Comparison of ENCODE assay signal across 14 cellular contexts in genomic region chr10:71622656-71623055, GRCh38.
A peak's percentile ranks its signal among the peaks of the same experiment; 100 is the strongest.
DNase-seq lines count a peak whose midpoint lies in the region; ATAC-seq, FAIRE-seq and TF ChIP-seq lines count a peak whose summit lies in the region.
"Had no signal": no experiment of that assay in that cellular context is flagged by ENCODE, and none has a peak within 500 bp of the region (broad histone marks: within the 10 kb centered on the region; RNA-seq: fewer than 3 reads in every experiment).

No MANE protein-coding gene starts in this region.

- H3K9me3 ChIP-seq in HUES48 (ENCODE audit: control insufficient read depth, insufficient read depth, low read length) (no peaks in the 10 kb centered on the region), iPS-20b (ENCODE audit: insufficient read depth, low read depth, low read length) (no peaks in the 10 kb centered on the region), testis (no peaks in the 10 kb centered on the region)

- no peak overlapping the region for H3K27ac Mint-ChIP-seq in activated T-helper 1 cell treated with anti-CD3 and anti-CD28 coated beads, Interleukin-12 subunit alpha, Interleukin-12 subunit beta, Interleukin-2, Interleukin-4 antibody, amounts not matched to agents 30 ng/mL and 10 ng/mL and 1 ng/mL, durations not matched to agents 14 hours and 24 hours and 36 hours
- H3K27ac Mint-ChIP-seq: activated CD8-positive, alpha-beta T cell treated with anti-CD3 and anti-CD28 coated beads, Interleukin-2, amount 10 ng/mL, durations not matched to agents 7 days and 5 days; stimulated activated effector memory CD8-positive, alpha-beta T cell treated with anti-CD3 and anti-CD28 coated beads, Interleukin-12 subunit alpha, Interleukin-12 subunit beta, amount 100 ng/mL, for 72 hours had no signal

- H3K4me1 Mint-ChIP-seq in activated T-helper 1 cell treated with anti-CD3 and anti-CD28 coated beads, Interleukin-12 subunit alpha, Interleukin-12 subunit beta, Interleukin-2, Interleukin-4 antibody, amounts not matched to agents 30 ng/mL and 10 ng/mL and 1 ng/mL, durations not matched to agents 14 hours and 24 hours and 36 hours (ENCODE audit: low read depth) = no peaks in the 10 kb centered on the region
- H3K4me1 Mint-ChIP-seq: stimulated activated effector memory CD8-positive, alpha-beta T cell treated with anti-CD3 and anti-CD28 coated beads, Interleukin-12 subunit alpha, Interleukin-12 subunit beta, amount 100 ng/mL, for 72 hours had no signal

- intact Hi-C loops in testis (cut with DNase I; ENCODE audit: low total_unique reads) = no loop called here
- intact Hi-C loops in activated T-helper 1 cell treated with anti-CD3 and anti-CD28 coated beads, Interleukin-12 subunit alpha, Interleukin-12 subunit beta, Interleukin-2, Interleukin-4 antibody, amounts not matched to agents 30 ng/mL and 10 ng/mL and 1 ng/mL, durations not matched to agents 14 hours and 24 hours and 36 hours (cut with micrococcal nuclease) = no loop called here

- WGBS in testis, 2 donors = 58 to 75% methylated on average over 6 of the region's 6 CpGs

- H3K4me1 ChIP-seq in HUES48 (ENCODE audit: control insufficient read depth, insufficient read depth, low read length) = peaks cover 51% of the 10 kb centered on the region
- peaks cover 45% of the 10 kb centered on the region for H3K4me1 ChIP-seq in iPS-20b (ENCODE audit: insufficient read depth, low read length)
- peaks cover 21% of the 10 kb centered on the region for H3K4me1 ChIP-seq in testis

- no peak for FAIRE-seq in HTR-8/SVneo (lab: Jason Lieb, UNC)
- FAIRE-seq: TTC549 had no signal

- H3K27me3 Mint-ChIP-seq in activated T-helper 1 cell treated with anti-CD3 and anti-CD28 coated beads, Interleukin-12 subunit alpha, Interleukin-12 subunit beta, Interleukin-2, Interleukin-4 antibody, amounts not matched to agents 30 ng/mL and 10 ng/mL and 1 ng/mL, durations not matched to agents 14 hours and 24 hours and 36 hours (ENCODE audit: insufficient read depth) = peaks cover 4% of the 10 kb centered on the region

- H3K36me3 Mint-ChIP-seq in activated T-helper 1 cell treated with anti-CD3 and anti-CD28 coated beads, Interleukin-12 subunit alpha, Interleukin-12 subunit beta, Interleukin-2, Interleukin-4 antibody, amounts not matched to agents 30 ng/mL and 10 ng/mL and 1 ng/mL, durations not matched to agents 14 hours and 24 hours and 36 hours (ENCODE audit: low read depth) = no peaks in the 10 kb centered on the region
- H3K36me3 Mint-ChIP-seq: stimulated activated effector memory CD8-positive, alpha-beta T cell treated with anti-CD3 and anti-CD28 coated beads, Interleukin-12 subunit alpha, Interleukin-12 subunit beta, amount 100 ng/mL, for 72 hours had no signal

- H3K9ac ChIP-seq in HUES48 (ENCODE audit: low read depth, low read length) (no peak overlapping the region), iPS-20b (ENCODE audit: low read depth, low read length) (peak overlapping the region; percentile 18; the same call in 1 of the 2 replicates)
- H3K9ac ChIP-seq: KMS-11 had no signal

- TF ChIP-seq POLR2A in testis (IDR thresholded peaks at IDR 0.05) = no peak

- H3K4me3 ChIP-seq in HUES48 (ENCODE audit: low read depth, low read length) = peak overlapping the region; percentile 36
- H3K4me3 ChIP-seq in iPS-20b (ENCODE audit: low read length) = peak overlapping the region; percentile 42; the same call in 1 of the 2 replicates
- no peak overlapping the region for H3K4me3 ChIP-seq in testis

- H3K27ac ChIP-seq in HUES48 (ENCODE audit: low read depth, low read length) (peak overlapping the region; percentile 93), angular gyrus (ENCODE audit: low read depth, low read length) (peak overlapping the region; percentile 49), iPS-20b (ENCODE audit: low read length) (no peak overlapping the region), testis (no peak overlapping the region)
- H3K27ac ChIP-seq: KMS-11 had no signal

- H3K36me3 ChIP-seq in HUES48 (ENCODE audit: control insufficient read depth, insufficient read depth, low read length) (no peaks in the 10 kb centered on the region), iPS-20b (ENCODE audit: insufficient read depth, low read depth, low read length) (no peaks in the 10 kb centered on the region), testis (ENCODE audit: low read depth, missing control alignments) (no peaks in the 10 kb centered on the region)

- H3K9me3 Mint-ChIP-seq in activated T-helper 1 cell treated with anti-CD3 and anti-CD28 coated beads, Interleukin-12 subunit alpha, Interleukin-12 subunit beta, Interleukin-2, Interleukin-4 antibody, amounts not matched to agents 30 ng/mL and 10 ng/mL and 1 ng/mL, durations not matched to agents 14 hours and 24 hours and 36 hours = no peaks in the 10 kb centered on the region
- H3K9me3 Mint-ChIP-seq: stimulated activated effector memory CD8-positive, alpha-beta T cell treated with anti-CD3 and anti-CD28 coated beads, Interleukin-12 subunit alpha, Interleukin-12 subunit beta, amount 100 ng/mL, for 72 hours had no signal

- no peaks in the 10 kb centered on the region for H3K27me3 ChIP-seq in HUES48 (ENCODE audit: control insufficient read depth, insufficient read depth, low read length)
- peaks cover 14% of the 10 kb centered on the region; the same call in 1 of the 2 replicates for H3K27me3 ChIP-seq in iPS-20b (ENCODE audit: insufficient read depth, low read length)
- no peaks in the 10 kb centered on the region for H3K27me3 ChIP-seq in testis

- DNase-seq in testis (peak; percentile 28), HTR-8/SVneo (ENCODE audit: insufficient read length, low spot score) (no peak), islet precursor cell (no peak)
- no peak for DNase-seq in activated T-helper 1 cell treated with anti-CD3 and anti-CD28 coated beads, Interleukin-12 subunit alpha, Interleukin-12 subunit beta, Interleukin-2, Interleukin-4 antibody, amounts not matched to agents 30 ng/mL and 10 ng/mL and 1 ng/mL, durations not matched to agents 14 hours and 24 hours and 36 hours (ENCODE audit: low spot score)
- DNase-seq: GOT3, NCI-H1417 had no signal

- no peak for TF ChIP-seq CTCF in testis (IDR thresholded peaks at IDR 0.05)

- ATAC-seq in HG02970 (IDR thresholded peaks at IDR 0.05; ENCODE audit: low FRiP score, unreplicated experiment) = no peak
- ATAC-seq: stimulated activated effector memory CD8-positive, alpha-beta T cell treated with anti-CD3 and anti-CD28 coated beads, Interleukin-12 subunit alpha, Interleukin-12 subunit beta, amount 100 ng/mL, for 72 hours had no signal

- H3K4me3 Mint-ChIP-seq in activated T-helper 1 cell treated with anti-CD3 and anti-CD28 coated beads, Interleukin-12 subunit alpha, Interleukin-12 subunit beta, Interleukin-2, Interleukin-4 antibody, amounts not matched to agents 30 ng/mL and 10 ng/mL and 1 ng/mL, durations not matched to agents 14 hours and 24 hours and 36 hours = no peak overlapping the region
- H3K4me3 Mint-ChIP-seq: activated CD8-positive, alpha-beta T cell treated with anti-CD3 and anti-CD28 coated beads, Interleukin-2, amount 10 ng/mL, durations not matched to agents 7 days and 5 days; stimulated activated effector memory CD8-positive, alpha-beta T cell treated with anti-CD3 and anti-CD28 coated beads, Interleukin-12 subunit alpha, Interleukin-12 subunit beta, amount 100 ng/mL, for 72 hours had no signal

Comparison
In these comparisons a context has a peak if more than half of its experiments do, and no peak if none do; other contexts are left out.
1. H3K27ac ChIP-seq: peak in HUES48 (single experiment) and angular gyrus (single experiment); none in iPS-20b (single experiment) and testis (0 of 2).
2. H3K4me3 ChIP-seq: peak in HUES48 (single experiment) and iPS-20b (single experiment); none in testis (0 of 2).